ENCODE assay signal across 2 cellular contexts in genomic region chr7:6530626-6531491, GRCh38.
TF ChIP-seq lines count a peak whose summit lies in the region.

No MANE protein-coding gene starts in this region.

TF ChIP-seq in SK-N-SH treated with all-trans-retinoic acid at 6 μM for 48 hours, 23 proteins besides CTCF, POLR2A, EP300 and RAD21:
- TF ChIP-seq CSRNP3 (CRISPR knock-in tag; IDR thresholded peaks at IDR 0.05) (no peak), ZNF565 (CRISPR knock-in tag; conservative IDR thresholded peaks at IDR 0.05; ENCODE audit: low read depth) (no peak), ESRRG (CRISPR knock-in tag; IDR thresholded peaks at IDR 0.05) (no peak), SNAI2 (CRISPR knock-in tag; IDR thresholded peaks at IDR 0.05) (no peak), ZC3H10 (CRISPR knock-in tag; IDR thresholded peaks at IDR 0.05) (no peak), ZNF8 (CRISPR knock-in tag; IDR thresholded peaks at IDR 0.05) (no peak)

TF ChIP-seq in GM12878, 131 proteins besides CTCF, POLR2A, EP300 and RAD21 (continued from another document):
- TF ChIP-seq HSF1 (IDR thresholded peaks at IDR 0.05; ENCODE audit: low read depth, low read length) (no peak), IRF4 (IDR thresholded peaks at IDR 0.05; ENCODE audit: low read depth, low read length) (no peak), PBX3 (IDR thresholded peaks at IDR 0.05; ENCODE audit: insufficient replicate concordance, low read depth, low read length) (no peak), CBX3 (IDR thresholded peaks at IDR 0.05; ENCODE audit: borderline replicate concordance, low read depth) (no peak), PML (IDR thresholded peaks at IDR 0.05; ENCODE audit: low read length) (no peak), SUZ12 (IDR thresholded peaks at IDR 0.05; ENCODE audit: unreplicated experiment) (peak; percentile 47), BACH1 (IDR thresholded peaks at IDR 0.05; ENCODE audit: borderline replicate concordance) (no peak), ETV6 (conservative IDR thresholded peaks at IDR 0.05 in 1 of 2, IDR thresholded peaks at IDR 0.05 in 1 of 2; ENCODE audit: borderline replicate concordance in 1 of 2, low read depth in 1 of 2) (no peak), JUND (IDR thresholded peaks at IDR 0.05; ENCODE audit: low read depth, low read length) (no peak)
